In genomic region chr11:74492974-74493815, GRCh38 we compare ENCODE assay signal across 8 cellular contexts. TPM values are rescaled to one million over a fixed set of nuclear protein-coding genes. Genes with fewer than 3 reads are reported as not detected.
DNase-seq lines count a peak whose midpoint lies in the region; ATAC-seq and TF ChIP-seq lines count a peak whose summit lies in the region.

TSS of gene LIPT2 (minus strand) at chr11:74493724. CDS start at chr11:74493703, 21 bp downstream.

- dilution Hi-C loops in mammary epithelial cell (cut with HindIII; ENCODE audit: low sequenced_read_pairs) = loop anchor here (5.0 kb wide), 2 partner anchors 64 to 86 kb away; no protein-coding TSS in a partner anchor

- peak within 1 kb of the TSS; percentile 91 for H3K4me2 ChIP-seq in mammary epithelial cell (ENCODE audit: insufficient read depth, low read depth, low read length)

- TF ChIP-seq CTCF in VCaP (conservative IDR thresholded peaks at IDR 0.05) (no peak), mammary epithelial cell (conservative IDR thresholded peaks at IDR 0.05 in 1 of 2, IDR thresholded peaks at IDR 0.05 in 1 of 2; ENCODE audit: extremely low read depth in 1 of 2, insufficient read depth in 1 of 2, low read depth in 1 of 2, low read length in 2 of 2) (no peak)

- no peaks in the 10 kb centered on the region for H3K27me3 ChIP-seq in mammary epithelial cell (ENCODE audit: insufficient read depth, low read length)

- H3K79me2 ChIP-seq in mammary epithelial cell (ENCODE audit: insufficient read depth, low read length) = no peaks in the 10 kb centered on the region

- H3K27ac ChIP-seq in VCaP (peak within 1 kb of the TSS; percentile 99), mammary epithelial cell (ENCODE audit: insufficient read depth, low read depth, low read length) (peak within 1 kb of the TSS; percentile 82), skin epidermis (peak within 1 kb of the TSS; percentile 83 to 100 (median 98))

- peaks cover 16% of the 10 kb centered on the region for H3K4me1 ChIP-seq in mammary epithelial cell (ENCODE audit: insufficient read depth, low read length)

- in situ Hi-C loops in ACHN (cut with HindIII; ENCODE audit: low pct_ligation_motif_present, low pct_unique_long_range_greater_than_20kb, low sequenced_read_pairs) = no loop called here
- in situ Hi-C loops in mammary epithelial cell (cut with MboI; ENCODE audit: low sequenced_read_pairs in 2 of 2) = no loop called here

- H2AFZ ChIP-seq in mammary epithelial cell (ENCODE audit: low read depth, low read length) = peak within 1 kb of the TSS; percentile 98

- CTCF ChIA-PET in mammary epithelial cell (lab: Charles Lee; ENCODE audit: low non-redundant PET) = no interaction called here

- peak; percentile 70 for ATAC-seq in GM18870 (IDR thresholded peaks at IDR 0.05; ENCODE audit: unreplicated experiment)
- ATAC-seq in HG03108 (IDR thresholded peaks at IDR 0.05; ENCODE audit: unreplicated experiment) = peak; percentile 92

- H3K4me3 ChIP-seq in mammary epithelial cell (replicated peaks in 1 of 3; ENCODE audit: insufficient read depth in 1 of 3, low read depth in 2 of 3, low read length in 3 of 3) (peak within 1 kb of the TSS; percentile 80 to 88 (median 82)), skin epidermis (peak within 1 kb of the TSS; percentile 62 to 97 (median 93))

- peak; percentile 96 for DNase-seq in ACHN
- DNase-seq in NCI-H2171 treated with DMSO at 0.1 percent for 48 hours (lab: John Stamatoyannopoulos, UW) = peak; percentile 87
- DNase-seq in mammary epithelial cell = peak; percentile 98
- DNase-seq in iPS-NIHi11 (ENCODE audit: low spot score) = peak; percentile 94

- intact Hi-C loops in mammary epithelial cell (cut with micrococcal nuclease) = loop anchor here (1.0 kb wide), 1 partner anchor 12 kb away; no protein-coding TSS in a partner anchor

- 1% methylated on average over 29 of the region's 97 CpGs for WGBS in mammary epithelial cell (ENCODE audit: low coverage, missing lambda C conversion rate)

- H3K9ac ChIP-seq in mammary epithelial cell (ENCODE audit: insufficient read depth, low read length) = peak within 1 kb of the TSS; percentile 65

- H4K20me1 ChIP-seq in mammary epithelial cell (ENCODE audit: insufficient read depth, low read length) = no peaks in the 10 kb centered on the region

- H3K36me3 ChIP-seq in mammary epithelial cell (ENCODE audit: insufficient read depth, low read length) = no peaks in the 10 kb centered on the region

- no TSS peak for BruUV-seq in mammary epithelial cell (replicated peaks; lab: Mats Ljungman, UMichigan)

- no peaks in the 10 kb centered on the region for H3K9me3 ChIP-seq in mammary epithelial cell (replicated peaks; ENCODE audit: insufficient read depth, low read length)

RNA-seq across cellular contexts. Expression of gene LIPT2, which starts in this region (rescaled TPM):
- 1 to 10 TPM; 4.3 to 5.0 TPM for total RNA-seq in mammary epithelial cell
- 3.0 TPM for polyA plus RNA-seq in mammary epithelial cell
- not detected for polyA minus RNA-seq in mammary epithelial cell

Comparison
In these comparisons a context has a peak if more than half of its experiments do, and no peak if none do; other contexts are left out.
1. Peak in every context shown above with its lines: DNase-seq, ATAC-seq, H3K4me3 ChIP-seq and H3K27ac ChIP-seq.